ENCODE assay signal across 18 cellular contexts in genomic region chr22:35594686-35595085, GRCh38. TPM values are rescaled to one million over a fixed set of nuclear protein-coding genes. Genes with fewer than 3 reads are reported as not detected.
DNase-seq lines count a peak whose midpoint lies in the region; ATAC-seq and TF ChIP-seq lines count a peak whose summit lies in the region.
"Had no signal": no experiment of that assay in that cellular context is flagged by ENCODE, and none has a peak within 500 bp of the region (broad histone marks: within the 10 kb centered on the region; RNA-seq: fewer than 3 reads in every experiment).

No MANE protein-coding gene starts in this region.

- no peak overlapping the region for H3K18ac ChIP-seq in neuronal stem cell (ENCODE audit: low read length)

- no peak overlapping the region for H2AFZ ChIP-seq in neuronal stem cell (ENCODE audit: low read length)

- intact Hi-C loops in heart left ventricle (cut with DNase I) (no loop called here), Right ventricle myocardium superior (cut with DNase I) (no loop called here)

- H3K27ac ChIP-seq in heart left ventricle (peak overlapping the region in 9 of 12 donors; percentile 62 to 92 (median 87)), right atrium auricular region (peak overlapping the region; percentile 59 to 82), neuronal stem cell (replicated peaks; ENCODE audit: low read length) (no peak overlapping the region), skeletal muscle tissue (ENCODE audit: low read depth, low read length) (peak overlapping the region; percentile 13)
- H3K27ac ChIP-seq: BLaER1 treated with 17β-estradiol and CSF1 and Interleukin-3, amounts not matched to agents 10 nM and 100 nM; HL-60 had no signal

- no peak overlapping the region for H2BK120ac ChIP-seq in neuronal stem cell (ENCODE audit: low read depth, low read length)

- H2BK5ac ChIP-seq in neuronal stem cell (ENCODE audit: low read length), result no peak overlapping the region

- peak in 2 of 5 donors; percentile 19 to 42 for DNase-seq in heart left ventricle
- DNase-seq in Right ventricle myocardium superior, result no peak
- no peak for DNase-seq in right atrium auricular region (ENCODE audit: low spot score)
- no peak for DNase-seq in neuronal stem cell (ENCODE audit: low spot score)
- no peak for DNase-seq in activated T-cell treated with anti-CD3 and anti-CD28 coated beads, Interleukin-2, amount 50 U/mL, for 4 hours
- DNase-seq: 8988T; AML-193; CD4-positive, CD25-positive, alpha-beta regulatory T cell; DMS53; GF-D8; HCEC 1CT; HFFc6 had no signal

- H4K91ac ChIP-seq in neuronal stem cell (ENCODE audit: low read depth, low read length, poor library complexity), result no peak overlapping the region

- ATAC-seq in heart left ventricle (no peak), Right ventricle myocardium superior (ENCODE audit: poor library complexity) (no peak), HG02763 (IDR thresholded peaks at IDR 0.05; ENCODE audit: unreplicated experiment) (no peak), SK-N-SH treated with all-trans-retinoic acid at 6 μM for 48 hours (no peak)
- no peak for ATAC-seq in activated T-cell treated with anti-CD3 and anti-CD28 coated beads, Interleukin-2, amount 50 U/mL, for 4 hours

- H3K36me3 ChIP-seq in heart left ventricle (no peaks in the 10 kb centered on the region), right atrium auricular region (no peaks in the 10 kb centered on the region), neuronal stem cell (replicated peaks in 1 of 2; ENCODE audit: control insufficient read depth in 2 of 2, insufficient read depth in 2 of 2, low read length in 2 of 2) (no peaks in the 10 kb centered on the region), skeletal muscle tissue (ENCODE audit: control insufficient read depth in 3 of 3, insufficient read depth in 3 of 3, low read length in 3 of 3) (no peaks in the 10 kb centered on the region)
- H3K36me3 ChIP-seq: BLaER1 treated with 17β-estradiol and CSF1 and Interleukin-3, amounts not matched to agents 10 nM and 100 nM had no signal

- H3K4me2 ChIP-seq in neuronal stem cell (ENCODE audit: insufficient read depth, low read length, poor library complexity, severe bottlenecking), result no peak overlapping the region

- no peak overlapping the region for H4K8ac ChIP-seq in neuronal stem cell (ENCODE audit: low read depth, low read length)

- no peaks in the 10 kb centered on the region for H3K79me1 ChIP-seq in neuronal stem cell (ENCODE audit: low read depth, low read length)

- H3K4me3 Mint-ChIP-seq in activated T-cell treated with anti-CD3 and anti-CD28 coated beads, Interleukin-2, amount 50 U/mL, for 4 hours, result no peak overlapping the region
- H3K4me3 Mint-ChIP-seq: CD4-positive, CD25-positive, alpha-beta regulatory T cell; HFFc6 had no signal

- no peaks in the 10 kb centered on the region for H3K9me3 Mint-ChIP-seq in activated T-cell treated with anti-CD3 and anti-CD28 coated beads, Interleukin-2, amount 50 U/mL, for 4 hours
- H3K9me3 Mint-ChIP-seq: CD4-positive, CD25-positive, alpha-beta regulatory T cell; HFFc6 had no signal

- H3K23ac ChIP-seq in neuronal stem cell (ENCODE audit: low read depth, low read length, poor library complexity), result no peak overlapping the region

- H3K27me3 Mint-ChIP-seq in activated T-cell treated with anti-CD3 and anti-CD28 coated beads, Interleukin-2, amount 50 U/mL, for 4 hours (ENCODE audit: low read depth), result peaks cover 8% of the 10 kb centered on the region

- H3K4me1 ChIP-seq in heart left ventricle (peaks cover 0 to 85% (median 24%) of the 10 kb centered on the region in 12 donors), right atrium auricular region (peaks cover 0 to 72% of the 10 kb centered on the region in 2 donors), neuronal stem cell (ENCODE audit: control insufficient read depth in 2 of 2, insufficient read depth in 1 of 2, low read depth in 1 of 2, low read length in 2 of 2) (peaks cover 0 to 7% of the 10 kb centered on the region in 2 donors), skeletal muscle tissue (ENCODE audit: control insufficient read depth in 3 of 3, insufficient read depth in 3 of 3, low read length in 3 of 3) (peaks cover 59 to 90% (median 83%) of the 10 kb centered on the region in 3 donors)

- no peak for TF ChIP-seq POLR2A in heart left ventricle (IDR thresholded peaks at IDR 0.05)

- H2AK5ac ChIP-seq in neuronal stem cell (ENCODE audit: low read depth, low read length), result peak overlapping the region; percentile 85

- no peak overlapping the region for H2BK12ac ChIP-seq in neuronal stem cell (ENCODE audit: low read length)

- H3K14ac ChIP-seq in neuronal stem cell (ENCODE audit: low read length), result no peak overlapping the region

- no peaks in the 10 kb centered on the region for H3K36me3 Mint-ChIP-seq in activated T-cell treated with anti-CD3 and anti-CD28 coated beads, Interleukin-2, amount 50 U/mL, for 4 hours (ENCODE audit: insufficient read depth)
- H3K36me3 Mint-ChIP-seq: CD4-positive, CD25-positive, alpha-beta regulatory T cell had no signal

- H3K4me3 ChIP-seq in heart left ventricle, result no peak overlapping the region
- H3K4me3 ChIP-seq in right atrium auricular region, result no peak overlapping the region
- no peak overlapping the region for H3K4me3 ChIP-seq in neuronal stem cell (ENCODE audit: low read length in 2 of 2)
- peak overlapping the region in 1 of 3 donors; percentile 3 for H3K4me3 ChIP-seq in skeletal muscle tissue (ENCODE audit: low read length in 3 of 3)
- H3K4me3 ChIP-seq: BLaER1 treated with 17β-estradiol and CSF1 and Interleukin-3, amounts not matched to agents 10 nM and 100 nM had no signal

- H3K27me3 ChIP-seq in heart left ventricle (no peaks in the 10 kb centered on the region), right atrium auricular region (no peaks in the 10 kb centered on the region), neuronal stem cell (ENCODE audit: control insufficient read depth in 3 of 3, insufficient read depth in 3 of 3, low read depth in 1 of 3, low read length in 3 of 3) (peaks cover 0 to 9% (median 0%) of the 10 kb centered on the region in 3 experiments), skeletal muscle tissue (ENCODE audit: control insufficient read depth in 3 of 3, insufficient read depth in 3 of 3, low read length in 3 of 3) (no peaks in the 10 kb centered on the region)
- H3K27me3 ChIP-seq: BLaER1 treated with 17β-estradiol and CSF1 and Interleukin-3, amounts not matched to agents 10 nM and 100 nM had no signal

- H3K9me3 ChIP-seq in heart left ventricle, result no peaks in the 10 kb centered on the region
- no peaks in the 10 kb centered on the region for H3K9me3 ChIP-seq in right atrium auricular region
- peaks cover 0 to 3% of the 10 kb centered on the region in 2 donors for H3K9me3 ChIP-seq in neuronal stem cell (replicated peaks in 1 of 2; ENCODE audit: control insufficient read depth in 2 of 2, insufficient read depth in 1 of 2, low read depth in 1 of 2, low read length in 2 of 2)
- no peaks in the 10 kb centered on the region for H3K9me3 ChIP-seq in skeletal muscle tissue (ENCODE audit: control insufficient read depth in 3 of 3, low read length in 3 of 3)
- H3K9me3 ChIP-seq: BLaER1 treated with 17β-estradiol and CSF1 and Interleukin-3, amounts not matched to agents 10 nM and 100 nM had no signal

- WGBS in heart left ventricle, 4 donors, result 82 to 97% (median 95%) methylated on average over 5 of the region's 5 CpGs
- WGBS in neuronal stem cell (ENCODE audit: extremely low coverage in 2 of 2, insufficient read length in 2 of 2, insufficient replicate concordance in 1 of 2), 2 donors, result no CpG with 5 or more reads among the region's 5 CpGs

- no peaks in the 10 kb centered on the region for H3K4me1 Mint-ChIP-seq in activated T-cell treated with anti-CD3 and anti-CD28 coated beads, Interleukin-2, amount 50 U/mL, for 4 hours (ENCODE audit: low read depth)
- H3K4me1 Mint-ChIP-seq: CD4-positive, CD25-positive, alpha-beta regulatory T cell had no signal

- no peak overlapping the region for H3K4ac ChIP-seq in neuronal stem cell (ENCODE audit: low read length)

- no peak overlapping the region for H3K9ac ChIP-seq in neuronal stem cell (ENCODE audit: low read depth, low read length, poor library complexity)
- H3K9ac ChIP-seq in skeletal muscle tissue (ENCODE audit: low read depth in 1 of 3, low read length in 3 of 3), result peak overlapping the region in 1 of 3 donors; percentile 83
- H3K9ac ChIP-seq: BLaER1 treated with 17β-estradiol and CSF1 and Interleukin-3, amounts not matched to agents 10 nM and 100 nM had no signal

- H2BK15ac ChIP-seq in neuronal stem cell (ENCODE audit: low read length), result no peak overlapping the region

- TF ChIP-seq CTCF in heart left ventricle (IDR thresholded peaks at IDR 0.05) (no peak), right atrium auricular region (IDR thresholded peaks at IDR 0.05) (no peak)

TF ChIP-seq in SK-N-SH treated with all-trans-retinoic acid at 6 μM for 48 hours, 23 proteins besides CTCF, POLR2A, EP300 and RAD21 (continues in another document):
- no peak for TF ChIP-seq ESRRG (CRISPR knock-in tag; IDR thresholded peaks at IDR 0.05)

RNA-seq across cellular contexts. Expression of gene MB, which starts 22.4 kb away (rescaled TPM):
- total RNA-seq in heart left ventricle, result over 10,000 TPM in 7 of 9 donors, 1,000 to 10,000 TPM in 2; 6,950 to 16,840 (median 13,341) TPM
- polyA plus RNA-seq in heart left ventricle, result over 10,000 TPM in 1 of 2 donors, 1,000 to 10,000 TPM in 1; 6,181 to 16,360 TPM
- total RNA-seq in Right ventricle myocardium superior, result 19,506 TPM
- 1,000 to 10,000 TPM; 6,650 to 9,762 TPM for total RNA-seq in right atrium auricular region
- polyA plus RNA-seq in neuronal stem cell (2013, experiment 1 of 2), result 0.26 TPM
- 0.19 TPM for polyA plus RNA-seq in neuronal stem cell (2013, experiment 2 of 2)
- total RNA-seq in skeletal muscle tissue, result 84.5 TPM
- under 1 TPM in 1 of 3 donors, not detected in 2; 0.26 TPM for total RNA-seq in activated T-cell treated with anti-CD3 and anti-CD28 coated beads, Interleukin-2, amount 50 U/mL, for 4 hours
- total RNA-seq: CD4-positive, CD25-positive, alpha-beta regulatory T cell; H1; HFFc6 had no signal
- polyA plus RNA-seq: CD4-positive, CD25-positive, alpha-beta regulatory T cell had no signal

RNA-seq across cellular contexts. Expression of gene APOL6, which starts 53.6 kb away (rescaled TPM):
- 10 to 100 TPM in 3 of 9 donors, 1 to 10 TPM in 6; 3.3 to 55.8 (median 7.3) TPM for total RNA-seq in heart left ventricle
- 1 to 10 TPM; 2.3 to 2.4 TPM for polyA plus RNA-seq in heart left ventricle
- 4.7 TPM for total RNA-seq in Right ventricle myocardium superior
- total RNA-seq in right atrium auricular region, result 1 to 10 TPM; 7.5 to 8.5 TPM
- polyA plus RNA-seq in neuronal stem cell (2013, experiment 1 of 2), result 0.01 TPM
- polyA plus RNA-seq in neuronal stem cell (2013, experiment 2 of 2), result 0.01 TPM
- total RNA-seq in skeletal muscle tissue, result 5.2 TPM
- 10 to 100 TPM; 18.8 to 32.7 (median 24.5) TPM for total RNA-seq in activated T-cell treated with anti-CD3 and anti-CD28 coated beads, Interleukin-2, amount 50 U/mL, for 4 hours

RNA-seq across cellular contexts. Expression of gene RASD2, which starts 54.1 kb away (rescaled TPM):
- total RNA-seq in heart left ventricle, result 10 to 100 TPM in 1 of 9 donors, 1 to 10 TPM in 8; 1.4 to 10.5 (median 5.3) TPM
- polyA plus RNA-seq in heart left ventricle, result 1 to 10 TPM; 3.7 to 4.8 TPM
- total RNA-seq in Right ventricle myocardium superior, result 9.4 TPM
- 1 to 10 TPM in 1 of 2 donors, under 1 TPM in 1; 0.94 to 3.1 TPM for total RNA-seq in right atrium auricular region
- polyA plus RNA-seq in neuronal stem cell (2013, experiment 1 of 2), result 0.29 TPM
- polyA plus RNA-seq in neuronal stem cell (2013, experiment 2 of 2), result 0.28 TPM
- total RNA-seq in skeletal muscle tissue, result 1.0 TPM
- total RNA-seq in activated T-cell treated with anti-CD3 and anti-CD28 coated beads, Interleukin-2, amount 50 U/mL, for 4 hours, result under 1 TPM; 0.08 to 0.14 (median 0.13) TPM
- total RNA-seq: HFFc6 had no signal

Comparison
In these comparisons a context has a peak if more than half of its experiments do, and no peak if none do; other contexts are left out.
1. RNA of gene MB, which starts 22.4 kb away (total RNA-seq): 19,506 TPM in Right ventricle myocardium superior (single experiment), 6,950 to 16,840 TPM in heart left ventricle and 6,650 to 9,762 TPM in right atrium auricular region; 84.5 TPM in skeletal muscle tissue (single experiment) and 0.26 TPM in activated T-cell treated with anti-CD3 and anti-CD28 coated beads, Interleukin-2, amount 50 U/mL, for 4 hours; every median in the first group is over 10 times any median in the second.